8 cellular contexts compared by ENCODE assay signal in genomic region chr3:142723968-142724681, GRCh38. TPM values are rescaled to one million over a fixed set of nuclear protein-coding genes. Genes with fewer than 3 reads are reported as not detected.
DNase-seq lines count a peak whose midpoint lies in the region; ATAC-seq and TF ChIP-seq lines count a peak whose summit lies in the region.

Gene TRPC1, plus strand, starts transcription at chr3:142724034. Its CDS starts 526 bp downstream, at chr3:142724560.

- H3K27ac Mint-ChIP-seq in GM23338 = peak within 1 kb of the TSS; percentile 95
- peak within 1 kb of the TSS; percentile 84 for H3K27ac Mint-ChIP-seq in activated naive CD4-positive, alpha-beta T cell treated with anti-CD3 and anti-CD28 coated beads, Interleukin-2, amount 50 U/mL, for 24 hours

- no peaks in the 10 kb centered on the region; the same call in 2 of the 3 replicates for H3K36me3 Mint-ChIP-seq in GM23338 (ENCODE audit: low read depth)
- no peaks in the 10 kb centered on the region for H3K36me3 Mint-ChIP-seq in activated naive CD4-positive, alpha-beta T cell treated with anti-CD3 and anti-CD28 coated beads, Interleukin-2, amount 50 U/mL, for 24 hours

- H3K9me3 Mint-ChIP-seq in GM23338 = no peaks in the 10 kb centered on the region; the same call in 2 of the 3 replicates
- H3K9me3 Mint-ChIP-seq in activated naive CD4-positive, alpha-beta T cell treated with anti-CD3 and anti-CD28 coated beads, Interleukin-2, amount 50 U/mL, for 24 hours = no peaks in the 10 kb centered on the region

- H3K9me3 ChIP-seq in SJSA1 (replicated peaks) = no peaks in the 10 kb centered on the region; the same call in 1 of the 2 replicates
- H3K9me3 ChIP-seq in osteoblast (ENCODE audit: low read depth, low read length) = no peaks in the 10 kb centered on the region
- H3K9me3 ChIP-seq in thymus (ENCODE audit: control insufficient read depth) = peaks cover 1% of the 10 kb centered on the region

- no peaks in the 10 kb centered on the region for H3K36me3 ChIP-seq in GM23338 (ENCODE audit: insufficient read depth)
- peaks cover 3% of the 10 kb centered on the region; the same call in 1 of the 2 replicates for H3K36me3 ChIP-seq in SJSA1
- no peaks in the 10 kb centered on the region for H3K36me3 ChIP-seq in osteoblast (ENCODE audit: insufficient read depth, low read length)
- H3K36me3 ChIP-seq in thymus (ENCODE audit: control insufficient read depth, insufficient read depth) = no peaks in the 10 kb centered on the region

- H3K9me2 ChIP-seq in GM23338 (ENCODE audit: insufficient read depth) = no peaks in the 10 kb centered on the region

- H3K4me1 ChIP-seq in GM23338 (ENCODE audit: insufficient read depth) (peaks cover 19% of the 10 kb centered on the region), SJSA1 (replicated peaks) (no peaks in the 10 kb centered on the region; the same call in 1 of the 2 replicates), osteoblast (ENCODE audit: insufficient read depth, low read length) (peaks cover 10% of the 10 kb centered on the region), thymus (ENCODE audit: control insufficient read depth, insufficient read depth, low read length) (peaks cover 3% of the 10 kb centered on the region)

- DNase-seq in ELR (ENCODE audit: low read depth) (peak; percentile 89), GM23338 (ENCODE audit: low spot score) (peak; percentile 89), Kasumi-1 (lab: John Stamatoyannopoulos, UW) (peak; percentile 71 to 76), SJSA1 (ENCODE audit: low read depth in 1 of 2, low spot score in 2 of 2) (peak; percentile 71 to 77), head of caudate nucleus (peak; percentile 71 to 95 (median 84)), osteoblast (ENCODE audit: insufficient read length, low spot score, missing footprints) (peak; percentile 99)

- H3K79me2 ChIP-seq in GM23338 (replicated peaks; ENCODE audit: insufficient read depth) (peaks cover 31% of the 10 kb centered on the region), osteoblast (ENCODE audit: insufficient read depth, low read length) (peaks cover 14% of the 10 kb centered on the region)

- WGBS in thymus = under 1% methylated on average over 73 of the region's 73 CpGs

- peak; percentile 89 for ATAC-seq in GM23338

- intact Hi-C loops in head of caudate nucleus (cut with DNase I) = loop anchor here (10.0 kb wide), 1 partner anchor 129 kb away; the partner anchor contains the start of gene PLS1

- H3K27me3 Mint-ChIP-seq in GM23338 (ENCODE audit: insufficient read depth, low read depth, poor library complexity) = peaks cover 3% of the 10 kb centered on the region
- H3K27me3 Mint-ChIP-seq in activated naive CD4-positive, alpha-beta T cell treated with anti-CD3 and anti-CD28 coated beads, Interleukin-2, amount 50 U/mL, for 24 hours = peaks cover 8% of the 10 kb centered on the region

- H3K4me2 ChIP-seq in GM23338 (peak within 1 kb of the TSS; percentile 94), osteoblast (ENCODE audit: insufficient read depth, low read length) (peak within 1 kb of the TSS; percentile 94)

- H3K4me3 ChIP-seq in GM23338 (peak within 1 kb of the TSS; percentile 85), SJSA1 (peak within 1 kb of the TSS; percentile 98), osteoblast (ENCODE audit: insufficient read depth, low read length) (peak within 1 kb of the TSS; percentile 91), thymus (ENCODE audit: low read length) (peak within 1 kb of the TSS; percentile 65)

- peaks cover 22% of the 10 kb centered on the region for H3K4me1 Mint-ChIP-seq in GM23338
- H3K4me1 Mint-ChIP-seq in activated naive CD4-positive, alpha-beta T cell treated with anti-CD3 and anti-CD28 coated beads, Interleukin-2, amount 50 U/mL, for 24 hours = peaks cover 13% of the 10 kb centered on the region

- H3K27me3 ChIP-seq in GM23338 (ENCODE audit: insufficient read depth) = no peaks in the 10 kb centered on the region
- no peaks in the 10 kb centered on the region for H3K27me3 ChIP-seq in SJSA1 (replicated peaks)
- H3K27me3 ChIP-seq in osteoblast (ENCODE audit: insufficient read depth, low read length) = no peaks in the 10 kb centered on the region
- peaks cover 14% of the 10 kb centered on the region for H3K27me3 ChIP-seq in thymus (ENCODE audit: control insufficient read depth, insufficient read depth)

- H4K20me1 ChIP-seq in GM23338 (replicated peaks; ENCODE audit: insufficient read depth) (0 out of 2 replicates have a peak, but pooled peaks cover 3% of the 10 kb centered on the region), osteoblast (ENCODE audit: insufficient read depth, low read length) (no peaks in the 10 kb centered on the region)

- H2AFZ ChIP-seq in GM23338 = peak within 1 kb of the TSS; percentile 96
- H2AFZ ChIP-seq in osteoblast (ENCODE audit: low read length) = peak within 1 kb of the TSS; percentile 97

- TF ChIP-seq CTCF in GM23338 (conservative IDR thresholded peaks at IDR 0.05; ENCODE audit: low read depth in 2 of 2) = no peak
- TF ChIP-seq CTCF in osteoblast (IDR thresholded peaks at IDR 0.05; ENCODE audit: extremely low read depth, low read depth, low read length) = no peak

- H3F3A ChIP-seq in GM23338 (replicated peaks; ENCODE audit: low read depth) = no peaks in the 10 kb centered on the region

- peak within 1 kb of the TSS; percentile 94 for H3K27ac ChIP-seq in GM23338 (ENCODE audit: low read depth)
- peak within 1 kb of the TSS; percentile 93 for H3K27ac ChIP-seq in SJSA1
- peak within 1 kb of the TSS; percentile 71 for H3K27ac ChIP-seq in osteoblast (ENCODE audit: low read depth, low read length)
- H3K27ac ChIP-seq in thymus (ENCODE audit: low read depth) = peak within 1 kb of the TSS; percentile 40

- H3K4me3 Mint-ChIP-seq in GM23338 = peak within 1 kb of the TSS; percentile 84
- peak within 1 kb of the TSS; percentile 90 for H3K4me3 Mint-ChIP-seq in activated naive CD4-positive, alpha-beta T cell treated with anti-CD3 and anti-CD28 coated beads, Interleukin-2, amount 50 U/mL, for 24 hours

TF ChIP-seq in GM23338, 12 proteins besides CTCF, POLR2A, EP300 and RAD21:
- TF ChIP-seq CREB1 (CRISPR knock-in tag; IDR thresholded peaks at IDR 0.05; ENCODE audit: low read depth) (peak; percentile 35; the same call in 1 of the 2 replicates), STAT1 (IDR thresholded peaks at IDR 0.05; ENCODE audit: unreplicated experiment) (no peak), POLR2AphosphoS5 (IDR thresholded peaks at IDR 0.05; ENCODE audit: low read depth) (peak; percentile 76), EZH2phosphoT487 (IDR thresholded peaks at IDR 0.05; ENCODE audit: unreplicated experiment) (no peak)

RNA-seq across cellular contexts. Expression of gene TRPC1, which starts in this region (rescaled TPM):
- total RNA-seq in GM23338 (2014; rRNA removed; shearing (Covaris generic)) = 36.6 and 51.7 TPM in 2 replicates
- polyA plus RNA-seq in GM23338 (2016; fragmentation: Nextera tagmentation; extraction: Ambion mirVana) (7.0 and 7.3 TPM in 2 replicates), thymus (7.1 TPM)
- 1.9 and 11.7 TPM in 2 replicates for total RNA-seq in SJSA1 (2014; rRNA removed; shearing (Covaris generic))
- total RNA-seq in osteoblast = 19.9 and 32.1 TPM in 2 replicates

Comparison
In these comparisons a context has a peak if more than half of its experiments do, and no peak if none do; other contexts are left out.
1. Peak in every context shown above with its lines: DNase-seq, ATAC-seq, H3K4me3 ChIP-seq and H3K27ac ChIP-seq.
2. H3K27ac ChIP-seq: peak in every context shown above with its lines; median percentile 94 in GM23338; 93 in SJSA1; 71 in osteoblast; 40 in thymus.